In the genomic region with DNA sequence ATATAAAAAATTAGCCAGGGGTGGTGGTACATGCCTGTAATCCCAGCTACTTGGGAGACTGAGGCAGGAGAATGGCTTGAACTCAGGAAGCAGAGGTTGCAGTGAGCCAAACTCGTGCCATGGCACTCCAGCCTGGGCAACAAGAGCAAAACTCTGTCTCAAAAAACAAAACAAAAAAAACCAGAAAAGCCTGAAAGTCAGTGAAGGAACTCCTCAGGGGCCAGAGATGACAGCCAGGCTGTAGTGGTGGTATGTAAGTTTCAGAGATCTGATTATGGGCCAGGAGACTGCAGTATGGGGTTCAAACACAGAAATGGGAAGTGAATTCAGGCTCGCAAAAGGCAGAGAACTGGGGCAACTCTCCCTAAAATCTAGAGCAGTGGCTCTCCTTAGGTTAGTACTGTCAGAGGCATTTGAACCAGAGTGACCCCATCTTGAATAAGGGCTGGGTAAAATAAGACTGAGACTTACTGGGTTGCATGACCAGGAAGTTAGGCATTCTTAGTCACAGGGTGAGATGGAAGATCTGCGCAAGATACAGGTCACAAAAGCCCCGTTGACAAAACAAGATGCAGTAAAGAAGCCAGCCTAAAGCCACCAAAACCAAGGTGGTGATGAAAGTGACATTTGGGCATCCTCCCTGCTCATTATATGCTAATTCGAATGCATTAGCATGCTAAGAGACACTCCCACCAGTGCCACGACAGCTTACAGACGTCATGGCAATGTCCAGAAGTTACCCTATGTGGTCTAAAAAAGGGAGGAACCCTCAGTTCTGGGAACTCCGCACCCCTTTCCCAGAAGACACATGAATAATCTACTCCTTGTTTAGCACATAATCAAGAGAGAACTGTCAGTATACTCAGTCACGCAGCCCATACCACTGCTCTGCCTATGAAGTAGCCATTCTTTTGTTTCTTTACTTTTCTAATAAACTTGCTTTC, we compare ENCODE assay signal across 11 cellular contexts.
A peak's percentile ranks its signal among the peaks of the same experiment; 100 is the strongest.
DNase-seq lines count a peak whose midpoint lies in the region; ATAC-seq and TF ChIP-seq lines count a peak whose summit lies in the region.
"Had no signal": no experiment of that assay in that cellular context is flagged by ENCODE, and none has a peak within 500 bp of the region (broad histone marks: within the 10 kb centered on the region; RNA-seq: fewer than 3 reads in every experiment).

No MANE protein-coding gene starts in this region.

- H3K27ac Mint-ChIP-seq in natural killer cell = peak overlapping the region; percentile 73 to 79
- H3K27ac Mint-ChIP-seq in progenitor cell of endocrine pancreas = no peak overlapping the region

- H3K4me1 ChIP-seq in SK-N-SH (ENCODE audit: control insufficient read depth in 1 of 2, insufficient read depth in 2 of 2, low read depth in 1 of 2, low read length in 1 of 2) = peaks cover 10 to 34% of the 10 kb centered on the region in 2 experiments
- H3K4me1 ChIP-seq: lower lobe of right lung had no signal

- peak overlapping the region; percentile 68 to 100 for H3K27ac ChIP-seq in SK-N-SH (ENCODE audit: low read depth in 2 of 2, low read length in 1 of 2)
- H3K27ac ChIP-seq: lower lobe of right lung had no signal

- H3K9me2 ChIP-seq in SK-N-SH = no peaks in the 10 kb centered on the region

- peak overlapping the region; percentile 44; the same call in 1 of the 2 replicates for H2AFZ ChIP-seq in SK-N-SH (ENCODE audit: low read depth)

- no peaks in the 10 kb centered on the region for H3F3A ChIP-seq in SK-N-SH (replicated peaks; ENCODE audit: insufficient read depth)

- H3K79me2 ChIP-seq in SK-N-SH (ENCODE audit: insufficient read depth) = no peaks in the 10 kb centered on the region

- POLR2A ChIA-PET in SK-N-SH (lab: Yijun Ruan, JAX) = interaction anchor here (1.5 to 1.7 kb wide), 2 partner anchors 16 to 382 kb away, joined by 4 to 11 read pairs; no protein-coding TSS in a partner anchor

- no peaks in the 10 kb centered on the region for H3K36me3 ChIP-seq in SK-N-SH (replicated peaks in 1 of 2; ENCODE audit: control insufficient read depth in 1 of 2, insufficient read depth in 2 of 2, low read length in 1 of 2)
- H3K36me3 ChIP-seq: lower lobe of right lung had no signal

- no peak for TF ChIP-seq POLR2A in lower leg skin (IDR thresholded peaks at IDR 0.05)

- no peaks in the 10 kb centered on the region for H4K20me1 ChIP-seq in SK-N-SH (ENCODE audit: insufficient read depth)

- no peak for TF ChIP-seq EP300 in SK-N-SH (IDR thresholded peaks at IDR 0.05; ENCODE audit: borderline replicate concordance in 1 of 2, low read depth in 1 of 2, low read length in 1 of 2)

- H3K4me3 ChIP-seq in AG09309 (ENCODE audit: control insufficient read depth, low read depth, low read length) = peak overlapping the region; percentile 21
- no peak overlapping the region for H3K4me3 ChIP-seq in SK-N-SH (ENCODE audit: low read depth in 2 of 2, low read length in 1 of 2)
- H3K4me3 ChIP-seq in lower leg skin (ENCODE audit: low read depth, poor library complexity, severe bottlenecking) = no peak overlapping the region
- H3K4me3 ChIP-seq: lower lobe of right lung had no signal

- peaks cover 8 to 20% of the 10 kb centered on the region in 2 donors for H3K4me1 Mint-ChIP-seq in natural killer cell
- no peaks in the 10 kb centered on the region for H3K4me1 Mint-ChIP-seq in progenitor cell of endocrine pancreas (ENCODE audit: low read depth)

- ATAC-seq in natural killer cell = peak; percentile 76 to 84 (median 83)
- ATAC-seq: lower lobe of right lung had no signal

- H3K27me3 Mint-ChIP-seq in natural killer cell (ENCODE audit: low read depth in 2 of 2) (peaks cover 22 to 60% of the 10 kb centered on the region in 2 donors), progenitor cell of endocrine pancreas (peaks cover 10% of the 10 kb centered on the region)

- peak overlapping the region; percentile 54 for H3K9ac ChIP-seq in SK-N-SH

- no peak for TF ChIP-seq RAD21 in SK-N-SH (IDR thresholded peaks at IDR 0.05; ENCODE audit: low read length)

- intact Hi-C loops in natural killer cell (cut with micrococcal nuclease) (no loop called here), lower leg skin (cut with DNase I; ENCODE audit: low total_unique reads) (no loop called here)

- peak; percentile 54 for DNase-seq in AG09309 (ENCODE audit: low read depth)
- no peak for DNase-seq in SK-N-SH
- peak; percentile 50 for DNase-seq in activated T-cell treated with anti-CD3 and anti-CD28 coated beads for 48 hours (ENCODE audit: low read depth)
- peak; percentile 22 for DNase-seq in natural killer cell
- no peak for DNase-seq in lower leg skin (ENCODE audit: low spot score in 2 of 2)
- DNase-seq in D341Med (ENCODE audit: low spot score) = no peak
- DNase-seq in NCI-H1048 (lab: John Stamatoyannopoulos, UW) = no peak
- DNase-seq in progenitor cell of endocrine pancreas (ENCODE audit: low spot score, unreplicated experiment) = no peak
- DNase-seq: amniotic stem cell, lower lobe of right lung, NCI-H1092 treated with DMSO at 0.1 percent for 48 hours had no signal

- H3K9me3 Mint-ChIP-seq in natural killer cell (no peaks in the 10 kb centered on the region), progenitor cell of endocrine pancreas (ENCODE audit: low read depth) (peaks cover 3% of the 10 kb centered on the region)

- H3K4me2 ChIP-seq in SK-N-SH = peak overlapping the region; percentile 65

- H3K4me3 Mint-ChIP-seq in natural killer cell = peak overlapping the region; percentile 63
- no peak overlapping the region for H3K4me3 Mint-ChIP-seq in progenitor cell of endocrine pancreas (ENCODE audit: low read depth)

- no peak for TF ChIP-seq CTCF in AG09309 (IDR thresholded peaks at IDR 0.05; ENCODE audit: control insufficient read depth, insufficient read depth, low read depth, low read length, missing control alignments)
- TF ChIP-seq CTCF in SK-N-SH (IDR thresholded peaks at IDR 0.05) = no peak
- TF ChIP-seq CTCF in natural killer cell (IDR thresholded peaks at IDR 0.05) = no peak
- TF ChIP-seq CTCF in lower leg skin (IDR thresholded peaks at IDR 0.05) = no peak
- TF ChIP-seq CTCF in progenitor cell of endocrine pancreas (IDR thresholded peaks at IDR 0.05; ENCODE audit: unreplicated experiment) = no peak

- no peaks in the 10 kb centered on the region for H3K27me3 ChIP-seq in SK-N-SH (ENCODE audit: insufficient read depth)

- CTCF ChIA-PET in SK-N-SH (lab: Yijun Ruan, JAX) = interaction anchor here (0.5 to 1.4 kb wide), 4 partner anchors 12 to 381 kb away, joined by 3 read pairs; no protein-coding TSS in a partner anchor

- H3K36me3 Mint-ChIP-seq in natural killer cell (no peaks in the 10 kb centered on the region), progenitor cell of endocrine pancreas (ENCODE audit: insufficient read depth) (no peaks in the 10 kb centered on the region)

- H3K9me3 ChIP-seq in SK-N-SH = no peaks in the 10 kb centered on the region
- H3K9me3 ChIP-seq: lower lobe of right lung had no signal

- 63% methylated on average over 9 of the region's 9 CpGs for WGBS in SK-N-SH (ENCODE audit: low lambda C conversion rate)
- WGBS in lower leg skin, 2 donors = 63 to 66% methylated on average over 9 of the region's 9 CpGs

TF ChIP-seq in SK-N-SH, 30 proteins besides CTCF, POLR2A, EP300 and RAD21:
- TF ChIP-seq TAF1 (IDR thresholded peaks at IDR 0.05; ENCODE audit: borderline replicate concordance, low read depth, low read length) = no peak
- TF ChIP-seq, protein P1, sequence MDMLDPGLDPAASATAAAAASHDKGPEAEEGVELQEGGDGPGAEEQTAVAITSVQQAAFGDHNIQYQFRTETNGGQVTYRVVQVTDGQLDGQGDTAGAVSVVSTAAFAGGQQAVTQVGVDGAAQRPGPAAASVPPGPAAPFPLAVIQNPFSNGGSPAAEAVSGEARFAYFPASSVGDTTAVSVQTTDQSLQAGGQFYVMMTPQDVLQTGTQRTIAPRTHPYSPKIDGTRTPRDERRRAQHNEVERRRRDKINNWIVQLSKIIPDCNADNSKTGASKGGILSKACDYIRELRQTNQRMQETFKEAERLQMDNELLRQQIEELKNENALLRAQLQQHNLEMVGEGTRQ (IDR thresholded peaks at IDR 0.05; ENCODE audit: borderline replicate concordance, low read depth, low read length) = no peak
- no peak for TF ChIP-seq MEF2A (IDR thresholded peaks at IDR 0.05; ENCODE audit: borderline replicate concordance, low read depth)
- TF ChIP-seq TEAD4 (IDR thresholded peaks at IDR 0.05; ENCODE audit: borderline replicate concordance, insufficient read depth) = no peak
- no peak for TF ChIP-seq SMC3 (IDR thresholded peaks at IDR 0.05; ENCODE audit: low read depth, low read length)
- TF ChIP-seq, protein P2, sequence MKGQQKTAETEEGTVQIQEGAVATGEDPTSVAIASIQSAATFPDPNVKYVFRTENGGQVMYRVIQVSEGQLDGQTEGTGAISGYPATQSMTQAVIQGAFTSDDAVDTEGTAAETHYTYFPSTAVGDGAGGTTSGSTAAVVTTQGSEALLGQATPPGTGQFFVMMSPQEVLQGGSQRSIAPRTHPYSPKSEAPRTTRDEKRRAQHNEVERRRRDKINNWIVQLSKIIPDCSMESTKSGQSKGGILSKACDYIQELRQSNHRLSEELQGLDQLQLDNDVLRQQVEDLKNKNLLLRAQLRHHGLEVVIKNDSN (IDR thresholded peaks at IDR 0.05; ENCODE audit: borderline replicate concordance, low read depth) = no peak

Comparison
In these comparisons a context has a peak if more than half of its experiments do, and no peak if none do; other contexts are left out.
1. DNase-seq: peak in AG09309 (single experiment), activated T-cell treated with anti-CD3 and anti-CD28 coated beads for 48 hours (single experiment) and natural killer cell (single experiment); none in SK-N-SH (single experiment), lower leg skin (0 of 2), D341Med (single experiment), NCI-H1048 (single experiment) and progenitor cell of endocrine pancreas (single experiment).